Comparison of ENCODE assay signal across 24 cellular contexts in genomic region chr17:79990051-79990592, GRCh38. TPM values are rescaled to one million over a fixed set of nuclear protein-coding genes. Genes with fewer than 3 reads are reported as not detected.
DNase-seq lines count a peak whose midpoint lies in the region; ATAC-seq and TF ChIP-seq lines count a peak whose summit lies in the region.
"Had no signal": no experiment of that assay in that cellular context is flagged by ENCODE, and none has a peak within 500 bp of the region (broad histone marks: within the 10 kb centered on the region; RNA-seq: fewer than 3 reads in every experiment).

No MANE protein-coding gene starts in this region.

- no peaks in the 10 kb centered on the region for H3K9me3 ChIP-seq in CD4-positive, alpha-beta T cell (ENCODE audit: control insufficient read depth, low read length)
- H3K9me3 ChIP-seq in HEK293 (ENCODE audit: control insufficient read depth, insufficient read depth, low read depth, low read length): no peaks in the 10 kb centered on the region
- H3K9me3 ChIP-seq: gastrocnemius medialis, tibial nerve had no signal

- no peak for TF ChIP-seq CTCF in CD4-positive, alpha-beta T cell (IDR thresholded peaks at IDR 0.05)
- TF ChIP-seq CTCF in HEK293 (tag by site-specific recombination; IDR thresholded peaks at IDR 0.05) (no peak), brain (conservative IDR thresholded peaks at IDR 0.05) (no peak), nephron (IDR thresholded peaks at IDR 0.05; ENCODE audit: unreplicated experiment in 3 of 3) (no peak), osteocyte (IDR thresholded peaks at IDR 0.05) (no peak)

- POLR2A ChIA-PET in CD4-positive, alpha-beta T cell (lab: Charles Lee): no interaction called here
- POLR2A ChIA-PET in HEK293 (lab: Yijun Ruan, JAX): no interaction called here

- no peak overlapping the region for H3K4me3 ChIP-seq in HEK293 (ENCODE audit: low read depth, low read length)
- H3K4me3 ChIP-seq: gastrocnemius medialis, SK-N-MC, tibial nerve had no signal

- no peaks in the 10 kb centered on the region for H3K36me3 ChIP-seq in HEK293 (ENCODE audit: control insufficient read depth in 2 of 2, insufficient read depth in 1 of 2, low read length in 2 of 2)
- H3K36me3 ChIP-seq: gastrocnemius medialis, tibial nerve had no signal

- peaks cover 37% of the 10 kb centered on the region for H3K4me1 Mint-ChIP-seq in CD4-positive, alpha-beta T cell (ENCODE audit: low read depth)
- peaks cover 90% of the 10 kb centered on the region for H3K4me1 Mint-ChIP-seq in brain
- H3K4me1 Mint-ChIP-seq in nephron: peaks cover 71% of the 10 kb centered on the region
- H3K4me1 Mint-ChIP-seq in osteocyte (ENCODE audit: unreplicated experiment): peaks cover 66% of the 10 kb centered on the region

- no peak for DNase-seq in CD4-positive, alpha-beta T cell
- DNase-seq in osteocyte (ENCODE audit: extremely low spot score, unreplicated experiment): no peak
- no peak for DNase-seq in stimulated activated CD4-positive, alpha-beta T cell treated with anti-CD3 and anti-CD28 coated beads, Interleukin-12 subunit alpha, Interleukin-12 subunit beta, amount 100 ng/mL, for 4 hours
- DNase-seq in retina: no peak
- DNase-seq: activated CD4-positive, CD25-positive, alpha-beta regulatory T cell treated with anti-CD3 and anti-CD28 coated beads, Interleukin-2, amount 50 U/mL, for 72 hours; activated CD8-positive, alpha-beta memory T cell treated with anti-CD3 and anti-CD28 coated beads, Interleukin-2, amount 10 ng/mL, durations not matched to agents 7 days and 5 days; central memory CD4-positive, alpha-beta T cell; EL; erythroblast; gastrocnemius medialis; NCI-H1417; NCI-H2107; NCI-H524 treated with DMSO at 0.1 percent for 48 hours; stimulated activated CD4-positive, alpha-beta T cell treated with anti-CD3 and anti-CD28 coated beads, Interleukin-1b, Interleukin-23, amount 100 ng/mL, for 48 hours; stimulated activated naive CD4-positive, alpha-beta T cell had no signal

- H3K27ac ChIP-seq in CD4-positive, alpha-beta T cell (ENCODE audit: low read depth, low read length): no peak overlapping the region
- 0 out of 2 replicates have a peak overlapping the region, but pooled peaks have one; percentile 36 for H3K27ac ChIP-seq in HEK293 (ENCODE audit: extremely low read depth, low read depth, low read length)
- H3K27ac ChIP-seq: gastrocnemius medialis, tibial nerve had no signal

- peaks cover 36% of the 10 kb centered on the region for H3K4me1 ChIP-seq in HEK293 (ENCODE audit: control insufficient read depth, insufficient read depth, low read length)

- intact Hi-C loops in CD4-positive, alpha-beta T cell (cut with DNase I, micrococcal nuclease): loop anchor here (2.0 to 10.0 kb wide), 3 partner anchors 145 to 915 kb away; partner anchors contain the start of gene ENGASE (in 1 of the 2)

- no peak for ATAC-seq in CD4-positive, alpha-beta T cell (ENCODE audit: poor library complexity)
- no peak for ATAC-seq in HG03521 (IDR thresholded peaks at IDR 0.05; ENCODE audit: unreplicated experiment)
- ATAC-seq: activated CD8-positive, alpha-beta memory T cell treated with anti-CD3 and anti-CD28 coated beads, Interleukin-2, amount 10 ng/mL, durations not matched to agents 7 days and 5 days; gastrocnemius medialis; sciatic nerve had no signal

- peak overlapping the region; percentile 5 for H3K4me3 Mint-ChIP-seq in CD4-positive, alpha-beta T cell
- H3K4me3 Mint-ChIP-seq in brain (no peak overlapping the region), nephron (peak overlapping the region in 1 of 3 experiments; percentile 26), osteocyte (ENCODE audit: unreplicated experiment) (no peak overlapping the region)
- H3K4me3 Mint-ChIP-seq: activated CD8-positive, alpha-beta memory T cell treated with anti-CD3 and anti-CD28 coated beads, Interleukin-2, amount 10 ng/mL, durations not matched to agents 7 days and 5 days had no signal

- no peaks in the 10 kb centered on the region for H3K36me3 Mint-ChIP-seq in CD4-positive, alpha-beta T cell (ENCODE audit: low read depth)
- H3K36me3 Mint-ChIP-seq in brain: no peaks in the 10 kb centered on the region
- no peaks in the 10 kb centered on the region for H3K36me3 Mint-ChIP-seq in nephron (ENCODE audit: low read depth)
- no peaks in the 10 kb centered on the region for H3K36me3 Mint-ChIP-seq in osteocyte (ENCODE audit: unreplicated experiment)
- H3K36me3 Mint-ChIP-seq: activated CD8-positive, alpha-beta memory T cell treated with anti-CD3 and anti-CD28 coated beads, Interleukin-2, amount 10 ng/mL, durations not matched to agents 7 days and 5 days had no signal

- H3K9me3 Mint-ChIP-seq in CD4-positive, alpha-beta T cell: no peaks in the 10 kb centered on the region
- H3K9me3 Mint-ChIP-seq in brain (peaks cover 0 to 5% (median 0%) of the 10 kb centered on the region in 5 experiments), nephron (no peaks in the 10 kb centered on the region), osteocyte (ENCODE audit: unreplicated experiment) (no peaks in the 10 kb centered on the region)
- H3K9me3 Mint-ChIP-seq: activated T-helper 2 cell treated with anti-CD3 and anti-CD28 coated beads, Interferon-gamma antibody, Interleukin-2, Interleukin-4, amounts not matched to agents 10 μg/mL and 5 μg/mL and 100 μg/mL, durations not matched to agents 14 hours and 24 hours and 36 hours had no signal

- H3K27me3 ChIP-seq in CD4-positive, alpha-beta T cell (ENCODE audit: control insufficient read depth, insufficient read depth, low read length): no peaks in the 10 kb centered on the region
- H3K27me3 ChIP-seq: tibial nerve had no signal

- no peaks in the 10 kb centered on the region for H3K27me3 Mint-ChIP-seq in CD4-positive, alpha-beta T cell
- peaks cover 3% of the 10 kb centered on the region for H3K27me3 Mint-ChIP-seq in brain
- no peaks in the 10 kb centered on the region for H3K27me3 Mint-ChIP-seq in nephron (ENCODE audit: low read depth)
- H3K27me3 Mint-ChIP-seq in osteocyte (ENCODE audit: unreplicated experiment): no peaks in the 10 kb centered on the region

- CTCF ChIA-PET in CD4-positive, alpha-beta T cell (lab: Charles Lee): no interaction called here
- CTCF ChIA-PET in HEK293 (lab: Yijun Ruan, JAX): interaction anchor here (0.7 to 1.8 kb wide), 10 partner anchors 9 to 247 kb away, joined by 3 to 9 read pairs (median 4); no protein-coding TSS in a partner anchor

- no peak overlapping the region for H3K27ac Mint-ChIP-seq in CD4-positive, alpha-beta T cell
- H3K27ac Mint-ChIP-seq in brain: peak overlapping the region in 3 of 5 experiments; percentile 16 to 76 (median 52)
- peak overlapping the region in 2 of 3 experiments; percentile 33 to 34 for H3K27ac Mint-ChIP-seq in nephron
- H3K27ac Mint-ChIP-seq in osteocyte (ENCODE audit: unreplicated experiment): no peak overlapping the region
- H3K27ac Mint-ChIP-seq: activated CD8-positive, alpha-beta memory T cell treated with anti-CD3 and anti-CD28 coated beads, Interleukin-2, amount 10 ng/mL, durations not matched to agents 7 days and 5 days; activated T-helper 2 cell treated with anti-CD3 and anti-CD28 coated beads, Interferon-gamma antibody, Interleukin-2, Interleukin-4, amounts not matched to agents 10 μg/mL and 5 μg/mL and 100 μg/mL, durations not matched to agents 14 hours and 24 hours and 36 hours had no signal

TF ChIP-seq in HEK293, 187 proteins besides CTCF, POLR2A, EP300 and RAD21 (continues in another document):
- TF ChIP-seq ZFP3 (tag by site-specific recombination; IDR thresholded peaks at IDR 0.05; ENCODE audit: low read depth) (no peak), WT1 (tag by site-specific recombination; IDR thresholded peaks at IDR 0.05) (no peak), SCRT2 (tag by site-specific recombination; IDR thresholded peaks at IDR 0.05) (0 out of 2 replicates have a peak, but pooled peaks have one; percentile 41), SP2 (tag by site-specific recombination; IDR thresholded peaks at IDR 0.05) (no peak), ZIC2 (tag by site-specific recombination; IDR thresholded peaks at IDR 0.05) (no peak), ZNF843 (tag by site-specific recombination; IDR thresholded peaks at IDR 0.05) (no peak), ZNF549 (tag by site-specific recombination; IDR thresholded peaks at IDR 0.05) (no peak), ZNF473 (tag by site-specific recombination; IDR thresholded peaks at IDR 0.05) (no peak), EGR2 (tag by site-specific recombination; IDR thresholded peaks at IDR 0.05; ENCODE audit: low read depth) (peak; percentile 94), FEZF1 (tag by site-specific recombination; IDR thresholded peaks at IDR 0.05) (no peak)
- TF ChIP-seq, protein P1, sequence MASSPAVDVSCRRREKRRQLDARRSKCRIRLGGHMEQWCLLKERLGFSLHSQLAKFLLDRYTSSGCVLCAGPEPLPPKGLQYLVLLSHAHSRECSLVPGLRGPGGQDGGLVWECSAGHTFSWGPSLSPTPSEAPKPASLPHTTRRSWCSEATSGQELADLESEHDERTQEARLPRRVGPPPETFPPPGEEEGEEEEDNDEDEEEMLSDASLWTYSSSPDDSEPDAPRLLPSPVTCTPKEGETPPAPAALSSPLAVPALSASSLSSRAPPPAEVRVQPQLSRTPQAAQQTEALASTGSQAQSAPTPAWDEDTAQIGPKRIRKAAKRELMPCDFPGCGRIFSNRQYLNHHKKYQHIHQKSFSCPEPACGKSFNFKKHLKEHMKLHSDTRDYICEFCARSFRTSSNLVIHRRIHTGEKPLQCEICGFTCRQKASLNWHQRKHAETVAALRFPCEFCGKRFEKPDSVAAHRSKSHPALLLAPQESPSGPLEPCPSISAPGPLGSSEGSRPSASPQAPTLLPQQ (tag by site-specific recombination; IDR thresholded peaks at IDR 0.05): no peak
- TF ChIP-seq, protein P2, sequence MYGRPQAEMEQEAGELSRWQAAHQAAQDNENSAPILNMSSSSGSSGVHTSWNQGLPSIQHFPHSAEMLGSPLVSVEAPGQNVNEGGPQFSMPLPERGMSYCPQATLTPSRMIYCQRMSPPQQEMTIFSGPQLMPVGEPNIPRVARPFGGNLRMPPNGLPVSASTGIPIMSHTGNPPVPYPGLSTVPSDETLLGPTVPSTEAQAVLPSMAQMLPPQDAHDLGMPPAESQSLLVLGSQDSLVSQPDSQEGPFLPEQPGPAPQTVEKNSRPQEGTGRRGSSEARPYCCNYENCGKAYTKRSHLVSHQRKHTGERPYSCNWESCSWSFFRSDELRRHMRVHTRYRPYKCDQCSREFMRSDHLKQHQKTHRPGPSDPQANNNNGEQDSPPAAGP (tag by site-specific recombination; IDR thresholded peaks at IDR 0.05): no peak

RNA-seq across cellular contexts. Expression of gene TBC1D16, which starts 45.5 kb away (rescaled TPM):
- total RNA-seq in CD4-positive, alpha-beta T cell: 1 to 10 TPM; 1.9 to 2.5 TPM
- 60.6 TPM for polyA plus RNA-seq in brain (ENCODE audit: insufficient read depth, low read depth, low replicate concordance)
- 45.2 and 45.9 TPM in 2 replicates for total RNA-seq in osteocyte

RNA-seq across cellular contexts. Expression of gene CCDC40, which starts 46.3 kb away (rescaled TPM):
- total RNA-seq in CD4-positive, alpha-beta T cell: under 1 TPM; 0.64 to 0.77 TPM
- 10.0 TPM for polyA plus RNA-seq in brain (ENCODE audit: insufficient read depth, low read depth, low replicate concordance)
- 9.5 and 10.5 TPM in 2 replicates for total RNA-seq in osteocyte
- total RNA-seq: activated T-helper 2 cell treated with anti-CD3 and anti-CD28 coated beads, Interferon-gamma antibody, Interleukin-2, Interleukin-4, amounts not matched to agents 10 μg/mL and 5 μg/mL and 100 μg/mL, durations not matched to agents 14 hours and 24 hours and 36 hours; OCI-LY7 had no signal

Comparison
In these comparisons a context has a peak if more than half of its experiments do, and no peak if none do; other contexts are left out.
1. H3K27ac Mint-ChIP-seq: peak in brain (3 of 5) and nephron (2 of 3); none in CD4-positive, alpha-beta T cell (single experiment) and osteocyte (single experiment).
2. RNA of gene TBC1D16, which starts 45.5 kb away (total RNA-seq): 45.2 to 45.9 TPM in osteocyte; 1.9 to 2.5 TPM in CD4-positive, alpha-beta T cell; every median in the first group is over 10 times any median in the second.